20 cellular contexts compared by ENCODE assay signal in genomic region chr6:4356899-4357659, GRCh38.
DNase-seq lines count a peak whose midpoint lies in the region; ATAC-seq and TF ChIP-seq lines count a peak whose summit lies in the region.
"Had no signal": no experiment of that assay in that cellular context is flagged by ENCODE, and none has a peak within 500 bp of the region (broad histone marks: within the 10 kb centered on the region; RNA-seq: fewer than 3 reads in every experiment).

No MANE protein-coding gene starts in this region.

- CTCF ChIA-PET in PC-3 (lab: Charles Lee), result no interaction called here

- H4K20me1 ChIP-seq in PC-3 (ENCODE audit: low read length), result no peaks in the 10 kb centered on the region

- peaks cover 19% of the 10 kb centered on the region for H3K27me3 Mint-ChIP-seq in dendritic cell treated with granulocyte-macrophage colony-stimulating factor and Interleukin-4, amounts not matched to agents 40 ng/mL and 50 ng/mL, for 4 days

- H3K4me2 ChIP-seq in PC-3 (ENCODE audit: low read length), result peak overlapping the region; percentile 14
- H3K4me2 ChIP-seq: KMS-11 had no signal

- TF ChIP-seq POLR2A in suprapubic skin (IDR thresholded peaks at IDR 0.05), result no peak

- peak overlapping the region; percentile 21 for H3K27ac Mint-ChIP-seq in dendritic cell treated with granulocyte-macrophage colony-stimulating factor and Interleukin-4, amounts not matched to agents 40 ng/mL and 50 ng/mL, for 4 days
- H3K27ac Mint-ChIP-seq: mesothelial cell of epicardium; stimulated activated naive B cell treated with anti-CD40 and anti-IgM and Interleukin-4, amounts not matched to agents 10 μg/mL and 1 μg/mL and 100 μg/mL, for 72 hours had no signal

- no peaks in the 10 kb centered on the region for H3K9me2 ChIP-seq in PC-3 (replicated peaks; ENCODE audit: low read length)

- intact Hi-C loops in PC-3 (cut with micrococcal nuclease), result loop anchor here (10.0 kb wide), 3 partner anchors 72 to 418 kb away; partner anchors contain the start of gene CDYL
- intact Hi-C loops in dendritic cell treated with granulocyte-macrophage colony-stimulating factor and Interleukin-4, amounts not matched to agents 40 ng/mL and 50 ng/mL, for 4 days (cut with micrococcal nuclease), result no loop called here
- intact Hi-C loops in sciatic nerve (cut with DNase I), result no loop called here

- peak overlapping the region; percentile 65 for H3K9ac ChIP-seq in PC-3 (ENCODE audit: low read length)
- H3K9ac ChIP-seq: KMS-11 had no signal

- no peak overlapping the region for H2AFZ ChIP-seq in PC-3 (ENCODE audit: low read length)

- no peak for TF ChIP-seq CTCF in PC-3 (conservative IDR thresholded peaks at IDR 0.05; ENCODE audit: low read depth, low read length)
- TF ChIP-seq CTCF in suprapubic skin (IDR thresholded peaks at IDR 0.05), result no peak

- no peaks in the 10 kb centered on the region for H3K36me3 Mint-ChIP-seq in dendritic cell treated with granulocyte-macrophage colony-stimulating factor and Interleukin-4, amounts not matched to agents 40 ng/mL and 50 ng/mL, for 4 days (ENCODE audit: low read depth)
- H3K36me3 Mint-ChIP-seq: mesothelial cell of epicardium had no signal

- POLR2A ChIA-PET in PC-3 (lab: Charles Lee; ENCODE audit: unreplicated experiment), result no interaction called here

- H3K4me1 Mint-ChIP-seq in dendritic cell treated with granulocyte-macrophage colony-stimulating factor and Interleukin-4, amounts not matched to agents 40 ng/mL and 50 ng/mL, for 4 days (ENCODE audit: low read depth), result peaks cover 20% of the 10 kb centered on the region

- WGBS in suprapubic skin, result 58% methylated on average over 7 of the region's 7 CpGs

- H3K9me3 Mint-ChIP-seq in dendritic cell treated with granulocyte-macrophage colony-stimulating factor and Interleukin-4, amounts not matched to agents 40 ng/mL and 50 ng/mL, for 4 days, result peaks cover 17% of the 10 kb centered on the region

- H3K36me3 ChIP-seq in PC-3 (ENCODE audit: low read depth, low read length) (no peaks in the 10 kb centered on the region), suprapubic skin (no peaks in the 10 kb centered on the region)
- H3K36me3 ChIP-seq: BE2C had no signal

- H3K27me3 ChIP-seq in PC-3 (ENCODE audit: low read length) (no peaks in the 10 kb centered on the region), suprapubic skin (no peaks in the 10 kb centered on the region)
- H3K27me3 ChIP-seq: BE2C, dorsolateral prefrontal cortex had no signal

- ATAC-seq in PC-3 (no peak), GM21619 (IDR thresholded peaks at IDR 0.05; ENCODE audit: unreplicated experiment) (no peak), sciatic nerve (no peak), GM19463 (IDR thresholded peaks at IDR 0.05; ENCODE audit: unreplicated experiment) (no peak)
- ATAC-seq: stimulated activated naive B cell treated with anti-CD40 and anti-IgM and Interleukin-4, amounts not matched to agents 10 μg/mL and 1 μg/mL and 100 μg/mL, for 72 hours had no signal

- no peak for TF ChIP-seq EP300 in suprapubic skin (IDR thresholded peaks at IDR 0.05)

- H3K79me2 ChIP-seq in PC-3 (ENCODE audit: low read length), result no peaks in the 10 kb centered on the region

- H3K27ac ChIP-seq in PC-3 (ENCODE audit: low read length) (peak overlapping the region; percentile 91), suprapubic skin (peak overlapping the region; percentile 73)
- H3K27ac ChIP-seq: KMS-11 had no signal

- H3K4me1 ChIP-seq in PC-3 (ENCODE audit: insufficient read depth, low read length) (peaks cover 49% of the 10 kb centered on the region), suprapubic skin (peaks cover 32% of the 10 kb centered on the region)
- H3K4me1 ChIP-seq: BE2C had no signal

- DNase-seq in PC-3 (no peak), medulla oblongata (ENCODE audit: extremely low spot score) (peak; percentile 14), suprapubic skin (ENCODE audit: low spot score in 2 of 2) (no peak), sciatic nerve (ENCODE audit: low spot score) (no peak)
- DNase-seq: activated CD4-positive, alpha-beta T cell treated with anti-CD3 and anti-CD28 coated beads for 4 hours; activated CD8-positive, alpha-beta memory T cell treated with anti-CD3 and anti-CD28 coated beads, Interleukin-2, amount 50 U/mL, for 4 hours; activated naive CD4-positive, alpha-beta T cell; BE2C; DMS 273 treated with DMSO at 0.1 percent for 48 hours; dorsolateral prefrontal cortex; NCI-H1105 treated with DMSO at 0.1 percent for 48 hours; NCI-H2171 treated with DMSO at 0.1 percent for 48 hours; occipital lobe; stimulated activated naive B cell treated with anti-CD40 and anti-IgM and Interleukin-4, amounts not matched to agents 10 μg/mL and 1 μg/mL and 100 μg/mL, for 72 hours; T-helper 9 cell had no signal

- BruUV-seq in PC-3 (replicated peaks; lab: Mats Ljungman, UMichigan), result no TSS peak

- H3K4me3 Mint-ChIP-seq in dendritic cell treated with granulocyte-macrophage colony-stimulating factor and Interleukin-4, amounts not matched to agents 40 ng/mL and 50 ng/mL, for 4 days, result no peak overlapping the region
- H3K4me3 Mint-ChIP-seq: mesothelial cell of epicardium; stimulated activated naive B cell treated with anti-CD40 and anti-IgM and Interleukin-4, amounts not matched to agents 10 μg/mL and 1 μg/mL and 100 μg/mL, for 72 hours had no signal

- H3K4me3 ChIP-seq in PC-3 (ENCODE audit: low read length) (no peak overlapping the region), suprapubic skin (no peak overlapping the region)
- H3K4me3 ChIP-seq: dorsolateral prefrontal cortex had no signal

- no peaks in the 10 kb centered on the region for H3K9me3 ChIP-seq in PC-3 (ENCODE audit: low read length)
- no peaks in the 10 kb centered on the region for H3K9me3 ChIP-seq in suprapubic skin
- H3K9me3 ChIP-seq: BE2C had no signal

- H3F3A ChIP-seq in PC-3 (ENCODE audit: low read length, unreplicated experiment), result no peaks in the 10 kb centered on the region
